ENCODE assay signal across 16 cellular contexts in the genomic region with DNA sequence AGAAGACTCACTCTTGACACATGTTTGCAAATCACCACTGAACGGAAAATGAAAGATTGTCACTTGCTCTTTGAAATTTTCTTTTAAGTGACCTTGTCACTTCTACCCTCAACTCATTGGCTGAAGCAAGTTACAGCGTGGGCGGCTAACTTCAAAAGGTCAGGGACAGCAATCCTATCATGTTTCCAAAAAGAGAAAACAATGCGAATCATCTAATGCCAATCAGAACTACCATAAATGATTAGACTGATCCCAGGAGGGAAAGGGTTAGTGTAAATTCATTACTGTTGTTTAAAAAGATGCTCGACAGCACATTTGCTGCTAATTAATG.
DNase-seq lines count a peak whose midpoint lies in the region; ATAC-seq and TF ChIP-seq lines count a peak whose summit lies in the region.
"Had no signal": no experiment of that assay in that cellular context is flagged by ENCODE, and none has a peak within 500 bp of the region (broad histone marks: within the 10 kb centered on the region; RNA-seq: fewer than 3 reads in every experiment).

No MANE protein-coding gene starts in this region.

- H3K4me3 ChIP-seq in adrenal gland, result peak overlapping the region in 1 of 4 donors; percentile 13

- 36 to 47% (median 40%) methylated on average over 5 of the region's 5 CpGs for WGBS in adrenal gland, 4 donors

- ATAC-seq in Right ventricle myocardium inferior, result peak; percentile 31
- no peak for ATAC-seq in left cardiac atrium
- ATAC-seq in HG02759 (IDR thresholded peaks at IDR 0.05; ENCODE audit: unreplicated experiment), result no peak
- ATAC-seq in esophagus mucosa, result no peak

- DNase-seq in Right ventricle myocardium inferior (ENCODE audit: missing footprints) (no peak), left cardiac atrium (no peak), adrenal gland (peak in 5 of 7 donors; percentile 36 to 73 (median 68)), left kidney (ENCODE audit: low read depth, low spot score) (peak; percentile 36), retina (peak; percentile 15), hippocampal formation (lab: John Stamatoyannopoulos, UW) (no peak)
- DNase-seq: 8988T, DMS79, HFFc6, MM.1S, NCI-H1092, NCI-H1694, NCI-H774, SHP77 treated with DMSO at 0.1 percent for 48 hours had no signal

- no peak for TF ChIP-seq POLR2A in adrenal gland (IDR thresholded peaks at IDR 0.05)

- no peaks in the 10 kb centered on the region for H3K27me3 ChIP-seq in adrenal gland

- no peak for TF ChIP-seq CTCF in adrenal gland (IDR thresholded peaks at IDR 0.05)

- intact Hi-C loops in Right ventricle myocardium inferior (cut with DNase I), result no loop called here
- intact Hi-C loops in left cardiac atrium (cut with DNase I), result no loop called here
- intact Hi-C loops in adrenal gland (cut with DNase I), result no loop called here

- H3K36me3 ChIP-seq in adrenal gland (replicated peaks in 1 of 2), result no peaks in the 10 kb centered on the region

- peaks cover 0 to 4% (median 0%) of the 10 kb centered on the region in 3 donors for H3K9me3 ChIP-seq in adrenal gland (replicated peaks in 1 of 3)

- H3K27ac ChIP-seq in adrenal gland, result peak overlapping the region in 4 of 5 donors; percentile 23 to 75 (median 72)

- H3K4me1 ChIP-seq in adrenal gland (replicated peaks in 1 of 2), result peaks cover 8 to 18% of the 10 kb centered on the region in 2 donors

Comparison
In these comparisons a context has a peak if more than half of its experiments do, and no peak if none do; other contexts are left out.
1. DNase-seq: peak in adrenal gland (5 of 7), left kidney (single experiment) and retina (single experiment); none in Right ventricle myocardium inferior (single experiment), left cardiac atrium (single experiment) and hippocampal formation (0 of 2).